Comparison of ENCODE assay signal across 8 cellular contexts in the genomic region with DNA sequence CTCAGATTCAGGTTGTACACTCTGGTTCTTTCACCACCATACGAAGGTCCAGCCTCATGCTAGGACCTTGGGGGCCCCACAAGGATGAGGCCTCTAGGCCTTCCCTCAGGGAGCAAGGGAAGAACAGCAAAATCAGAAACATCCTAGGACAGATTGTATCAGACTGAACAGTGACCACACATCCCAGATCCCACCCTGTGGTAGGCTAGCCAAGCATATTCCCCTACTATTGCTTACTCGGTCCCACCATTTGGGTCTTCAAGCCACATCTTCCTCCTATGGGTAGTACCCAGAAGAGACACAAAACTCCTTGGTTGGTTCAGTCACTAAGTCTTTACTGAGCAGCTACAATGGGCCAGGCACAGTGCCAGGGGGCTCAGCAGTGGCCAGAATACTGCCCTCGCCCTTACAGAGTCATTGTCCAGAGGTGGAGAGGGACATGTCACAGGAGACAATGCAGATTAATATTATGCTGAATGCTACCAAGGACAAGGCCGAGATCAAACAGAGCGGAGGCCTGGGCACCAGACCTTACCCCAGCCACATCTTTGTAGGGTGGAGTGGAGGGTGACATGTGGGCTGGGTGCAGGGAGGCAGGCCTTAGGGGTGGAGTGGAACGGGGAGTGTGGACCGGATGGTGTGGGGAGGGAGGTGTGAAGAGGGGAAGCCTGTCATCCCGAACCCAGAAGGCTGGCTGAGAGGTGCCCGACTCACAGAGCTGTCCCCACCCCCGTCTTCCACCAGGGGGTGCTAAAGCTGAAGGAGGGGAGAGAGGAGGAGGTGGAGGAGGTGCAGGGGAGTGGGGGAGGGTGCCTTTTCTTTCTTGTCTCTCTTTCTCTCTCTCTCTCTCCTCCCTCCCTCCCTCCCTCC. TPM values are rescaled to one million over a fixed set of nuclear protein-coding genes. Genes with fewer than 3 reads are reported as not detected.
DNase-seq lines count a peak whose midpoint lies in the region; ATAC-seq, FAIRE-seq and TF ChIP-seq lines count a peak whose summit lies in the region.

No MANE protein-coding gene starts in this region.

- H3K27ac Mint-ChIP-seq in immature natural killer cell: peak overlapping the region; percentile 91 to 100 (median 99)

- H3K4me3 ChIP-seq in GM12878: no peak overlapping the region

- no peaks in the 10 kb centered on the region for H3K79me2 ChIP-seq in GM12878 (ENCODE audit: control insufficient read depth, insufficient read depth, low read length)

- in situ Hi-C loops in GM12878 (cut with MboI): loop anchor here (5.0 kb wide), 1 partner anchor 234 kb away; no protein-coding TSS in a partner anchor

- FAIRE-seq in GM12878 (lab: Jason Lieb, UNC): no peak

- TF ChIP-seq EP300 in GM12878 (IDR thresholded peaks at IDR 0.05; ENCODE audit: borderline replicate concordance in 1 of 2, control insufficient read depth in 1 of 2, low read depth in 2 of 2, low read length in 2 of 2): 0 out of 4 replicates have a peak, but pooled peaks of 1 of the 2 experiments have one; percentile 26

- CTCF ChIA-PET in GM12878 (lab: Yijun Ruan, JAX): interaction anchor here (0.5 to 7.6 kb wide), 17 partner anchors 8 to 236 kb away, joined by 3 to 82 read pairs (median 3); a partner anchor contains a TSS

- no peaks in the 10 kb centered on the region for H3K36me3 Mint-ChIP-seq in immature natural killer cell

- SMC1A ChIA-PET in GM12878 (lab: Charles Lee; ENCODE audit: uncharacterized antibody, unreplicated experiment): interaction anchor here (0.9 to 7.8 kb wide), 8 partner anchors 7 to 236 kb away, joined by 3 to 75 read pairs (median 10); a partner anchor contains a TSS

- peaks cover 95 to 99% of the 10 kb centered on the region in 2 donors for H3K4me1 Mint-ChIP-seq in immature natural killer cell

- no TSS peak for BruUV-seq in GM12878 (replicated peaks; lab: Mats Ljungman, UMichigan)

- DNase-seq in ELR (ENCODE audit: low read depth) (peak; percentile 84), NCI-H2029 (lab: John Stamatoyannopoulos, UW) (peak; percentile 78), UCSD-AML1 (lab: John Stamatoyannopoulos, UW; ENCODE audit: unreplicated experiment) (peak; percentile 83), GM12878 (ENCODE audit: low read depth, low spot score) (no peak), immature natural killer cell (peak; percentile 96 to 97 (median 97))
- peak; percentile 75 to 77 for DNase-seq in stimulated activated CD4-positive, alpha-beta T cell treated with anti-CD3 and anti-CD28 coated beads, Interleukin-15, amount 100 ng/mL, for 1 hour (ENCODE audit: low read depth in 1 of 2, low spot score in 1 of 2)

- H4K20me1 ChIP-seq in GM12878 (ENCODE audit: control insufficient read depth, insufficient read depth): no peaks in the 10 kb centered on the region

- RAD21 ChIA-PET in GM12878 (lab: Charles Lee; ENCODE audit: unreplicated experiment): interaction anchor here (0.7 to 3.1 kb wide), 8 partner anchors 8 to 238 kb away, joined by 3 to 35 read pairs (median 7); no protein-coding TSS in a partner anchor

- TF ChIP-seq RAD21 in GM12878 (IDR thresholded peaks at IDR 0.05; ENCODE audit: insufficient read depth, low read depth, low read length): peak; percentile 92

- no peak overlapping the region for H2AFZ ChIP-seq in GM12878 (ENCODE audit: control insufficient read depth, low read depth, low read length)

- ATAC-seq in HG02571 (IDR thresholded peaks at IDR 0.05; ENCODE audit: unreplicated experiment): peak; percentile 75
- ATAC-seq in GM12878: peak; percentile 92
- ATAC-seq in HG03097 (IDR thresholded peaks at IDR 0.05; ENCODE audit: low FRiP score, unreplicated experiment): no peak

- H3K36me3 ChIP-seq in GM12878 (ENCODE audit: control insufficient read depth in 2 of 2, insufficient read depth in 2 of 2, low read length in 1 of 2): no peaks in the 10 kb centered on the region; a peak in 1 of 4 replicates

- H3K9me3 ChIP-seq in GM12878 (replicated peaks; ENCODE audit: control insufficient read depth, insufficient read depth, low read length): no peaks in the 10 kb centered on the region

- 45% methylated on average over 7 of the region's 10 CpGs for WGBS in GM12878 (ENCODE audit: insufficient coverage, insufficient replicate concordance, low lambda C conversion rate, missing lambda C conversion rate)

- peaks cover 0 to 15% (median 15%) of the 10 kb centered on the region in 3 donors for H3K27me3 Mint-ChIP-seq in immature natural killer cell (ENCODE audit: low read depth in 3 of 3)

- no peak overlapping the region for H3K27ac ChIP-seq in GM12878 (ENCODE audit: control insufficient read depth, insufficient read depth)

- peak; percentile 75 to 93 (median 91) for TF ChIP-seq CTCF in GM12878 (IDR thresholded peaks at IDR 0.05 in 2 of 3, conservative IDR thresholded peaks at IDR 0.05 in 1 of 3; ENCODE audit: control insufficient read depth in 2 of 3, extremely low read depth in 1 of 3, insufficient read depth in 1 of 3, low read depth in 3 of 3, low read length in 3 of 3)

- H3K4me1 ChIP-seq in GM12878 (ENCODE audit: control insufficient read depth, insufficient read depth, low read length): peaks cover 26% of the 10 kb centered on the region

- no peaks in the 10 kb centered on the region for H3K9me3 Mint-ChIP-seq in immature natural killer cell

- TF ChIP-seq POLR2A in GM12878 (IDR thresholded peaks at IDR 0.05; ENCODE audit: low read depth, low read length): no peak

- H3K27me3 ChIP-seq in GM12878 (replicated peaks in 1 of 2; ENCODE audit: control insufficient read depth in 2 of 2, insufficient read depth in 2 of 2, low read length in 1 of 2): no peaks in the 10 kb centered on the region

- no peak overlapping the region for H3K4me2 ChIP-seq in GM12878 (ENCODE audit: control insufficient read depth, insufficient read depth)

- intact Hi-C loops in GM12878 (cut with micrococcal nuclease; ENCODE audit: unreplicated experiment): loop anchor here (1.0 to 10.0 kb wide), 3 partner anchors 73 to 237 kb away; a partner anchor contains a TSS

- H3K9ac ChIP-seq in GM12878 (ENCODE audit: control insufficient read depth, insufficient read depth, low read length): no peak overlapping the region

- H3K4me3 Mint-ChIP-seq in immature natural killer cell: peak overlapping the region; percentile 54 to 88 (median 72)

- POLR2A ChIA-PET in GM12878 (lab: Charles Lee): interaction anchor here (1.6 to 3.4 kb wide), 2 partner anchors 8 to 235 kb away, joined by 4 to 21 read pairs; a partner anchor contains a TSS

TF ChIP-seq in GM12878, 131 proteins besides CTCF, POLR2A, EP300 and RAD21 (continues in another document):
- TF ChIP-seq POLR2AphosphoS2 (IDR thresholded peaks at IDR 0.05; ENCODE audit: low read depth, low read length): no peak
- 0 out of 2 replicates have a peak, but pooled peaks have one; percentile 39 for TF ChIP-seq DPF2 (IDR thresholded peaks at IDR 0.05)
- no peak for TF ChIP-seq TCF3 (IDR thresholded peaks at IDR 0.05; ENCODE audit: borderline replicate concordance, insufficient read depth, low read depth, low read length)
- no peak for TF ChIP-seq ZZZ3 (IDR thresholded peaks at IDR 0.05; ENCODE audit: control insufficient read depth, insufficient read length, low read depth)
- TF ChIP-seq JUNB (IDR thresholded peaks at IDR 0.05): no peak
- TF ChIP-seq, protein P1, sequence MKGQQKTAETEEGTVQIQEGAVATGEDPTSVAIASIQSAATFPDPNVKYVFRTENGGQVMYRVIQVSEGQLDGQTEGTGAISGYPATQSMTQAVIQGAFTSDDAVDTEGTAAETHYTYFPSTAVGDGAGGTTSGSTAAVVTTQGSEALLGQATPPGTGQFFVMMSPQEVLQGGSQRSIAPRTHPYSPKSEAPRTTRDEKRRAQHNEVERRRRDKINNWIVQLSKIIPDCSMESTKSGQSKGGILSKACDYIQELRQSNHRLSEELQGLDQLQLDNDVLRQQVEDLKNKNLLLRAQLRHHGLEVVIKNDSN (IDR thresholded peaks at IDR 0.05; ENCODE audit: borderline replicate concordance, extremely low read length, insufficient read depth, low read depth, low read length): no peak
- TF ChIP-seq BRCA1 (IDR thresholded peaks at IDR 0.05; ENCODE audit: low read depth, low read length): no peak
- no peak for TF ChIP-seq FOS (IDR thresholded peaks at IDR 0.05; ENCODE audit: borderline replicate concordance, extremely low read depth, insufficient read length)
- peak; percentile 91 for TF ChIP-seq NBN (IDR thresholded peaks at IDR 0.05)
- peak; percentile 88 for TF ChIP-seq CHD2 (IDR thresholded peaks at IDR 0.05; ENCODE audit: borderline replicate concordance, low read depth, low read length)
- no peak for TF ChIP-seq NR2C1 (IDR thresholded peaks at IDR 0.05)
- TF ChIP-seq, protein P2, sequence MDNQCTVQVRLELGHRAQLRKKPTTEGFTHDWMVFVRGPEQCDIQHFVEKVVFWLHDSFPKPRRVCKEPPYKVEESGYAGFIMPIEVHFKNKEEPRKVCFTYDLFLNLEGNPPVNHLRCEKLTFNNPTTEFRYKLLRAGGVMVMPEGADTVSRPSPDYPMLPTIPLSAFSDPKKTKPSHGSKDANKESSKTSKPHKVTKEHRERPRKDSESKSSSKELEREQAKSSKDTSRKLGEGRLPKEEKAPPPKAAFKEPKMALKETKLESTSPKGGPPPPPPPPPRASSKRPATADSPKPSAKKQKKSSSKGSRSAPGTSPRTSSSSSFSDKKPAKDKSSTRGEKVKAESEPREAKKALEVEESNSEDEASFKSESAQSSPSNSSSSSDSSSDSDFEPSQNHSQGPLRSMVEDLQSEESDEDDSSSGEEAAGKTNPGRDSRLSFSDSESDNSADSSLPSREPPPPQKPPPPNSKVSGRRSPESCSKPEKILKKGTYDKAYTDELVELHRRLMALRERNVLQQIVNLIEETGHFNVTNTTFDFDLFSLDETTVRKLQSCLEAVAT (IDR thresholded peaks at IDR 0.05): peak; percentile 62
- TF ChIP-seq TARDBP (IDR thresholded peaks at IDR 0.05; ENCODE audit: borderline replicate concordance): no peak

RNA-seq across cellular contexts. Expression of a gene that starts 6.8 kb away (rescaled TPM):
- 24.2 and 24.6 TPM in 2 replicates for total RNA-seq in GM12878 (2013; cell fraction: nucleolus; rRNA removed)
- 38.9 and 40.2 TPM in 2 replicates for total RNA-seq in GM12878 (2014; rRNA removed)
- 18.4 and 19.5 TPM in 2 replicates for total RNA-seq in GM12878 (2014; rRNA removed; fragmentation: Illumina TruSeq; extraction: Trizol)
- 48.0 and 52.5 TPM in 2 replicates for total RNA-seq in GM12878 (2021)
- polyA plus RNA-seq in GM12878 (2011; ENCODE audit: low read depth): 5.4 TPM
- polyA plus RNA-seq in GM12878 (2011; rRNA removed): 7.5 and 8.5 TPM in 2 replicates
- polyA plus RNA-seq in GM12878 (2011; cell fraction: cytosol; rRNA removed): 10.7 and 10.8 TPM in 2 replicates
- 24.6 and 25.9 TPM in 2 replicates for polyA plus RNA-seq in GM12878 (2011; cell fraction: nucleus; rRNA removed)
- polyA plus RNA-seq in GM12878 (2012): 8.6 and 11.0 TPM in 2 replicates
- polyA plus RNA-seq in GM12878 (2014; fragmentation: Illumina TruSeq; extraction: Trizol): 17.2 and 34.9 TPM in 2 replicates
- polyA plus RNA-seq in GM12878 (2014; fragmentation: Nextera tagmentation; extraction: Ambion mirVana): 1 to 10 TPM; 1.8 to 3.2 TPM
- polyA plus RNA-seq in GM12878 (2014; rRNA removed): 46.3 and 48.8 TPM in 2 replicates
- 10 to 100 TPM; 46.6 TPM for polyA plus RNA-seq in GM12878 (2016; fragmentation: Nextera tagmentation; extraction: Ambion mirVana)
- 8.0 and 11.8 TPM in 2 replicates for polyA minus RNA-seq in GM12878 (2011; rRNA and poly(A)+ RNA removed)
- polyA minus RNA-seq in GM12878 (2011; cell fraction: cytosol; rRNA and poly(A)+ RNA removed): 1.2 and 1.6 TPM in 2 replicates
- 6.0 and 7.0 TPM in 2 replicates for polyA minus RNA-seq in GM12878 (2011; cell fraction: nucleus; rRNA and poly(A)+ RNA removed)
- polyA plus RNA-seq in immature natural killer cell: 10 to 100 TPM; 35.2 to 52.1 (median 38.4) TPM
